In genomic region chr7:152883858-152884257, GRCh38 we compare ENCODE assay signal across 30 cellular contexts.
"Had no signal": no experiment of that assay in that cellular context is flagged by ENCODE, and none has a peak within 500 bp of the region (broad histone marks: within the 10 kb centered on the region; RNA-seq: fewer than 3 reads in every experiment).

No MANE protein-coding gene starts in this region.

- H3K36me3 Mint-ChIP-seq: natural killer cell treated with Interleukin-12 subunit alpha and Interleukin-12 subunit beta and Interleukin-15 and Interleukin-18, amount 100 ng/mL, for 72 hours had no signal

- DNase-seq: activated CD4-positive, alpha-beta T cell treated with anti-CD3 and anti-CD28 coated beads for 48 hours; activated CD4-positive, alpha-beta T cell treated with anti-CD3 and anti-CD28 coated beads, Interleukin-2, amount 50 U/mL, for 48 hours; activated CD8-positive, alpha-beta memory T cell treated with anti-CD3 and anti-CD28 coated beads, Interleukin-2, amount 50 U/mL, for 48 hours; activated naive CD4-positive, alpha-beta T cell; activated T-cell treated with anti-CD3 and anti-CD28 coated beads, Interleukin-2, amount 50 U/mL, for 24 hours; cerebellar nuclear complex; colonic mucosa; effector CD8-positive, alpha-beta T cell; lower lobe of right lung; mesenchymal stem cell; mucosa of descending colon; ovary; stimulated activated CD4-positive, alpha-beta T cell treated with anti-CD3 and anti-CD28 coated beads, Interleukin-4, amount 100 ng/mL, for 4 hours; stimulated activated CD8-positive, alpha-beta memory T cell treated with anti-CD3 and anti-CD28 coated beads, Interleukin-4, amount 100 ng/mL, for 48 hours; stimulated activated naive CD8-positive, alpha-beta T cell treated with anti-CD3 and anti-CD28 coated beads, Interleukin-15, amount 100 ng/mL, for 72 hours; substantia nigra; T-helper 9 cell had no signal

- H3K4me1 Mint-ChIP-seq: brain; stimulated activated memory B cell treated with anti-CD40 and anti-IgM and Interleukin-4, amounts not matched to agents 10 μg/mL and 1 μg/mL and 100 μg/mL, for 72 hours; stimulated activated naive CD8-positive, alpha-beta T cell treated with anti-CD3 and anti-CD28 coated beads, Interleukin-15, amount 100 ng/mL, for 72 hours had no signal

- H3K4me3 Mint-ChIP-seq: activated naive CD8-positive, alpha-beta T cell; activated T-cell treated with anti-CD3 and anti-CD28 coated beads, Interleukin-2, amount 50 U/mL, for 24 hours; brain; natural killer cell treated with Interleukin-12 subunit alpha and Interleukin-12 subunit beta and Interleukin-15 and Interleukin-18, amount 100 ng/mL, for 72 hours; stimulated activated memory B cell treated with anti-CD40 and anti-IgM and Interleukin-4, amounts not matched to agents 10 μg/mL and 1 μg/mL and 100 μg/mL, for 72 hours; stimulated activated naive CD8-positive, alpha-beta T cell treated with anti-CD3 and anti-CD28 coated beads, Interleukin-15, amount 100 ng/mL, for 72 hours; T-helper 1 cell treated with Interleukin-12 subunit alpha and Interleukin-12 subunit beta and Interleukin-4 antibody, amounts not matched to agents 30 μg/mL and 1 μg/mL, for 36 hours had no signal

- H3K4me3 ChIP-seq: ascending aorta, cardiac muscle cell, colonic mucosa, lower lobe of right lung, mucosa of descending colon, ovary, skin epidermis, upper lobe of left lung had no signal

- H3K9me3 Mint-ChIP-seq: activated T-cell treated with anti-CD3 and anti-CD28 coated beads, Interleukin-2, amount 50 U/mL, for 24 hours; natural killer cell treated with Interleukin-12 subunit alpha and Interleukin-12 subunit beta and Interleukin-15 and Interleukin-18, amount 100 ng/mL, for 72 hours; T-helper 1 cell treated with Interleukin-12 subunit alpha and Interleukin-12 subunit beta and Interleukin-4 antibody, amounts not matched to agents 30 μg/mL and 1 μg/mL, for 36 hours had no signal

- H3K27me3 Mint-ChIP-seq: activated naive CD8-positive, alpha-beta T cell; activated T-cell treated with anti-CD3 and anti-CD28 coated beads, Interleukin-2, amount 50 U/mL, for 24 hours; brain; natural killer cell treated with Interleukin-12 subunit alpha and Interleukin-12 subunit beta and Interleukin-15 and Interleukin-18, amount 100 ng/mL, for 72 hours; progenitor cell of endocrine pancreas; stimulated activated memory B cell treated with anti-CD40 and anti-IgM and Interleukin-4, amounts not matched to agents 10 μg/mL and 1 μg/mL and 100 μg/mL, for 72 hours; stimulated activated naive CD8-positive, alpha-beta T cell treated with anti-CD3 and anti-CD28 coated beads, Interleukin-15, amount 100 ng/mL, for 72 hours had no signal

- H3K27ac Mint-ChIP-seq: activated naive CD8-positive, alpha-beta T cell; activated T-cell treated with anti-CD3 and anti-CD28 coated beads, Interleukin-2, amount 50 U/mL, for 24 hours; brain; natural killer cell treated with Interleukin-12 subunit alpha and Interleukin-12 subunit beta and Interleukin-15 and Interleukin-18, amount 100 ng/mL, for 72 hours; progenitor cell of endocrine pancreas; stimulated activated memory B cell treated with anti-CD40 and anti-IgM and Interleukin-4, amounts not matched to agents 10 μg/mL and 1 μg/mL and 100 μg/mL, for 72 hours; T-helper 1 cell treated with Interleukin-12 subunit alpha and Interleukin-12 subunit beta and Interleukin-4 antibody, amounts not matched to agents 30 μg/mL and 1 μg/mL, for 36 hours had no signal

- H3K9me3 ChIP-seq: colonic mucosa, lower lobe of right lung, mucosa of descending colon, ovary, upper lobe of left lung had no signal

- H3K27me3 ChIP-seq: ascending aorta, cardiac muscle cell, colonic mucosa, ovary, upper lobe of left lung had no signal

- ATAC-seq: activated CD4-positive, CD25-positive, alpha-beta regulatory T cell treated with anti-CD3 and anti-CD28 coated beads, Interleukin-2, amount 50 U/mL, for 24 hours; lower lobe of right lung; mucosa of descending colon; natural killer cell treated with Interleukin-12 subunit alpha and Interleukin-12 subunit beta and Interleukin-15 and Interleukin-18, amount 100 ng/mL, for 72 hours; sciatic nerve; stimulated activated memory B cell treated with anti-CD40 and anti-IgM and Interleukin-4, amounts not matched to agents 10 μg/mL and 1 μg/mL and 100 μg/mL, for 72 hours; stimulated activated naive CD8-positive, alpha-beta T cell treated with anti-CD3 and anti-CD28 coated beads, Interleukin-15, amount 100 ng/mL, for 72 hours had no signal

- H3K36me3 ChIP-seq: ascending aorta, cardiac muscle cell, colonic mucosa, lower lobe of right lung, ovary, upper lobe of left lung had no signal

- H3K4me1 ChIP-seq: ascending aorta, colonic mucosa, lower lobe of right lung, upper lobe of left lung had no signal

- H3K27ac ChIP-seq: ascending aorta, cardiac muscle cell, colonic mucosa, lower lobe of right lung, ovary, skin epidermis, upper lobe of left lung, VCaP had no signal
